1 cellular context compared by ENCODE assay signal in genomic region chr19:954672-955494, GRCh38.
A peak's percentile ranks its signal among the peaks of the same experiment; 100 is the strongest.
TF ChIP-seq lines count a peak whose summit lies in the region.

No MANE protein-coding gene starts in this region.

TF ChIP-seq in K562, 482 proteins besides CTCF, POLR2A, EP300 and RAD21 (continued from another document and continues in another):
- TF ChIP-seq RREB1 (CRISPR knock-in tag; IDR thresholded peaks at IDR 0.05), result 0 out of 2 replicates have a peak, but pooled peaks have one; percentile 47
- TF ChIP-seq ATF1 (CRISPR knock-in tag; IDR thresholded peaks at IDR 0.05), result no peak
- peak; percentile 39; the same call in 1 of the 2 replicates for TF ChIP-seq ATF1 (tag; IDR thresholded peaks at IDR 0.05)
- TF ChIP-seq ETV1 (tag; conservative IDR thresholded peaks at IDR 0.05; ENCODE audit: low read depth), result peak; percentile 85
- TF ChIP-seq TRIM24 (IDR thresholded peaks at IDR 0.05), result peak in 1 of 2 experiments; percentile 41; a peak in 1 of 4 replicates
- peak; percentile 98 for TF ChIP-seq ZBTB7A (IDR thresholded peaks at IDR 0.05; ENCODE audit: borderline replicate concordance, control insufficient read depth, low read depth, low read length)
- TF ChIP-seq ZBTB33 (CRISPR knock-in tag; IDR thresholded peaks at IDR 0.05), result peak; percentile 44; the same call in 1 of the 2 replicates
- no peak for TF ChIP-seq SMC3 (conservative IDR thresholded peaks at IDR 0.05; ENCODE audit: insufficient read depth, low read depth, low read length)
- peak; percentile 61; the same call in 1 of the 2 replicates for TF ChIP-seq BCOR (IDR thresholded peaks at IDR 0.05)
- peak; percentile 79 for TF ChIP-seq SMARCA4 (IDR thresholded peaks at IDR 0.05)
- TF ChIP-seq MTA3 (IDR thresholded peaks at IDR 0.05; ENCODE audit: borderline replicate concordance), result peak; percentile 88
- TF ChIP-seq TFAP4 (CRISPR knock-in tag; IDR thresholded peaks at IDR 0.05; ENCODE audit: borderline replicate concordance), result peak; percentile 94
- no peak for TF ChIP-seq ZNF3 (CRISPR knock-in tag; IDR thresholded peaks at IDR 0.05)
- peak in 1 of 2 experiments; percentile 11 for TF ChIP-seq AFF1 (IDR thresholded peaks at IDR 0.05; ENCODE audit: low read depth in 1 of 2, partially characterized antibody in 2 of 2)
- TF ChIP-seq YBX1 (IDR thresholded peaks at IDR 0.05), result no peak
- 0 out of 2 replicates have a peak, but pooled peaks have one; percentile 18 for TF ChIP-seq JUND (IDR thresholded peaks at IDR 0.05; ENCODE audit: borderline replicate concordance, low read depth, low read length)
- peak; percentile 9; the same call in 1 of the 3 replicates for TF ChIP-seq JUND (tag; IDR thresholded peaks at IDR 0.05; ENCODE audit: borderline replicate concordance, low read depth, low read length)
- TF ChIP-seq NFIC (IDR thresholded peaks at IDR 0.05), result peak; percentile 49
- no peak for TF ChIP-seq U2AF2 (optimal IDR thresholded peaks at IDR 0.05; ENCODE audit: low read depth, low read length)
- peak; percentile 52; the same call in 1 of the 2 replicates for TF ChIP-seq MYNN (IDR thresholded peaks at IDR 0.05)
- TF ChIP-seq MYNN (CRISPR knock-in tag; IDR thresholded peaks at IDR 0.05), result no peak
- peak; percentile 60; the same call in 1 of the 2 replicates for TF ChIP-seq HINFP (tag; conservative IDR thresholded peaks at IDR 0.05; ENCODE audit: low read depth)
- peak; percentile 73 for TF ChIP-seq MYC (IDR thresholded peaks at IDR 0.05; ENCODE audit: low read depth, low read length)
- no peak for TF ChIP-seq MYC (CRISPR knock-in tag; IDR thresholded peaks at IDR 0.05; ENCODE audit: borderline replicate concordance, low read depth)
- TF ChIP-seq ZNF561 (CRISPR knock-in tag; conservative IDR thresholded peaks at IDR 0.05), result no peak
- peak in 1 of 2 experiments; percentile 60; a peak in 1 of 4 replicates for TF ChIP-seq UBTF (IDR thresholded peaks at IDR 0.05; ENCODE audit: borderline replicate concordance in 1 of 2, low read depth in 2 of 2, low read length in 2 of 2)
- TF ChIP-seq KLF16 (IDR thresholded peaks at IDR 0.05), result peak; percentile 65; the same call in 1 of the 2 replicates
- TF ChIP-seq ZNF395 (CRISPR knock-in tag; IDR thresholded peaks at IDR 0.05), result peak; percentile 60; the same call in 1 of the 2 replicates
- no peak for TF ChIP-seq ZNF75A (CRISPR knock-in tag; IDR thresholded peaks at IDR 0.05)
- TF ChIP-seq KDM5B (IDR thresholded peaks at IDR 0.05; ENCODE audit: insufficient replicate concordance, low read depth, low read length), result peak; percentile 40
- TF ChIP-seq PCBP1 (IDR thresholded peaks at IDR 0.05; ENCODE audit: low read depth, low read length, poor library complexity, severe bottlenecking), result peak; percentile 98
- TF ChIP-seq ID3 (CRISPR knock-in tag; IDR thresholded peaks at IDR 0.05), result no peak
- peak; percentile 66; the same call in 1 of the 2 replicates for TF ChIP-seq ID3 (tag; IDR thresholded peaks at IDR 0.05)
- peak; percentile 33; the same call in 1 of the 2 replicates for TF ChIP-seq STAT5A (IDR thresholded peaks at IDR 0.05; ENCODE audit: borderline replicate concordance, low read length)
- TF ChIP-seq TAL1 (IDR thresholded peaks at IDR 0.05), result peak; percentile 45; the same call in 1 of the 2 replicates
- TF ChIP-seq SMAD4 (CRISPR knock-in tag; conservative IDR thresholded peaks at IDR 0.05), result peak; percentile 65; the same call in 1 of the 2 replicates
- peak; percentile 100 for TF ChIP-seq MIER1 (IDR thresholded peaks at IDR 0.05; ENCODE audit: low read depth)
- TF ChIP-seq CC2D1A (IDR thresholded peaks at IDR 0.05), result peak; percentile 89; the same call in 1 of the 2 replicates
- peak; percentile 54; the same call in 1 of the 2 replicates for TF ChIP-seq KLF1 (tag; IDR thresholded peaks at IDR 0.05)
- TF ChIP-seq GATA2 (CRISPR knock-in tag; IDR thresholded peaks at IDR 0.05), result 0 out of 2 replicates have a peak, but pooled peaks have one; percentile 22
- TF ChIP-seq HDAC2 (IDR thresholded peaks at IDR 0.05), result peak; percentile 83
- peak; percentile 13; the same call in 1 of the 2 replicates for TF ChIP-seq SUPT5H (IDR thresholded peaks at IDR 0.05)
- TF ChIP-seq ZNF445 (CRISPR knock-in tag; IDR thresholded peaks at IDR 0.05; ENCODE audit: low read depth), result no peak
